Comparison of ENCODE assay signal across 8 cellular contexts in genomic region chr3:179604336-179605078, GRCh38. TPM values are rescaled to one million over a fixed set of nuclear protein-coding genes. Genes with fewer than 3 reads are reported as not detected.
DNase-seq lines count a peak whose midpoint lies in the region; ATAC-seq lines count a peak whose summit lies in the region.

MRPL47 (minus strand) TSS chr3:179604638; CDS start chr3:179604624, 14 bp downstream.
NDUFB5 (plus strand) TSS chr3:179604794; CDS start chr3:179604816, 22 bp downstream.

- DNase-seq in COLO668 (lab: John Stamatoyannopoulos, UW; ENCODE audit: unreplicated experiment), result peak; percentile 88
- peak; percentile 98 for DNase-seq in HT1080 (ENCODE audit: low read depth)
- peak; percentile 100 for DNase-seq in NOMO-1 treated with DMSO at 0.1 percent for 48 hours (lab: John Stamatoyannopoulos, UW; ENCODE audit: unreplicated experiment)
- DNase-seq in activated CD8-positive, alpha-beta memory T cell treated with anti-CD3 and anti-CD28 coated beads for 4 hours (ENCODE audit: low read depth in 2 of 2), result peak; percentile 86 to 90
- DNase-seq in effector memory CD8-positive, alpha-beta T cell, result peak; percentile 91
- DNase-seq in medulla oblongata (ENCODE audit: extremely low spot score), result peak; percentile 99
- peak; percentile 91 for DNase-seq in stimulated activated CD8-positive, alpha-beta memory T cell treated with anti-CD3 and anti-CD28 coated beads, Interleukin-12 subunit alpha, Interleukin-12 subunit beta, amount 100 ng/mL, for 1 hour (ENCODE audit: low read depth)

- H3K4me3 Mint-ChIP-seq in effector memory CD8-positive, alpha-beta T cell, result peak within 1 kb of the TSS; percentile 98 to 99

- peak within 1 kb of the TSS; percentile 99 for H3K27ac Mint-ChIP-seq in effector memory CD8-positive, alpha-beta T cell

- peaks cover 22 to 33% of the 10 kb centered on the region in 2 donors for H3K4me1 Mint-ChIP-seq in effector memory CD8-positive, alpha-beta T cell (ENCODE audit: low read depth in 2 of 2)

- H3K36me3 Mint-ChIP-seq in effector memory CD8-positive, alpha-beta T cell (ENCODE audit: insufficient read depth), result peaks cover 42% of the 10 kb centered on the region

- ATAC-seq in GM21360 (IDR thresholded peaks at IDR 0.05; ENCODE audit: unreplicated experiment), result peak; percentile 94
- ATAC-seq in effector memory CD8-positive, alpha-beta T cell (replicated peaks), result peak; percentile 98

- no peaks in the 10 kb centered on the region for H3K27me3 Mint-ChIP-seq in effector memory CD8-positive, alpha-beta T cell

- H3K9me3 Mint-ChIP-seq in effector memory CD8-positive, alpha-beta T cell, result no peaks in the 10 kb centered on the region

RNA-seq across cellular contexts. Expression of gene MRPL47, which starts in this region (rescaled TPM):
- 146 and 148 TPM in 2 replicates for total RNA-seq in HT1080 (2014; rRNA removed; shearing (Covaris generic))
- polyA plus RNA-seq in HT1080 (2015; cell fraction: cytosol; rRNA removed), result 134 and 151 TPM in 2 replicates
- 120 and 138 TPM in 2 replicates for polyA plus RNA-seq in HT1080 (2015; cell fraction: nucleus; rRNA removed)

RNA-seq across cellular contexts. Expression of gene NDUFB5, which starts in this region (rescaled TPM):
- 244 and 296 TPM in 2 replicates for total RNA-seq in HT1080 (2014; rRNA removed; shearing (Covaris generic))
- polyA plus RNA-seq in HT1080 (2015; cell fraction: cytosol; rRNA removed), result 240 and 264 TPM in 2 replicates
- polyA plus RNA-seq in HT1080 (2015; cell fraction: nucleus; rRNA removed), result 162 and 163 TPM in 2 replicates

Comparison
In these comparisons a context has a peak if more than half of its experiments do, and no peak if none do; other contexts are left out.
1. Peak in every context shown above with its lines: DNase-seq and ATAC-seq.